ENCODE assay signal across 13 cellular contexts in the genomic region with DNA sequence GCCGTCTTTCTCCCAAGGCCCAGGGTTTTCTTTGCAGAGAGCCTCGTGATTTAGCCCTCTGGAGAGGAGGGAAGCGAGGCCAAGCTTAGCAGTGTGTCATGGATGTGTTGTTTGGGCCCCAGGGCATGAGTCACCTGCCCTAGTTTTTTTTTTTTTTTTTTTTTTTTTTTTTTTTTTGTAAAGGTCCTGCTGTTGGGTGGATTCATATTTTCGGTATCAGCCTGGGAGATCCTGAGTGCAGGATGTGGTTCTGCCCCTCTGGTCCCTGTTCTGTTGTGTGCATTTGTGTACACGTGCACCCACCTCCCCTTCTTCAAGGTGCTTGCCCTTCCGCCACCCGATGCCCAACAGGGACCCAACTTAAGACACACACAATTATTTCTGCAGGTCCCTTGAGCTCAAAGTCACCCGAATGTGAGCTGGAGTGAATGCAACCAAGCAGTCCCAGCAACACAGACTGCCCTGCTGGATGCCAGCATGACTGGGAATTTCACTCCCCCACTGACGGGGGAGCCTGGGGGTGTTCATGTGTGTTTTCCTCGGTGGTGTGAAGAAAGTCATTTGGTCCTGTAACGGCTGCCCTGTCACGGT.
DNase-seq lines count a peak whose midpoint lies in the region; ATAC-seq and TF ChIP-seq lines count a peak whose summit lies in the region.
"Had no signal": no experiment of that assay in that cellular context is flagged by ENCODE, and none has a peak within 500 bp of the region (broad histone marks: within the 10 kb centered on the region; RNA-seq: fewer than 3 reads in every experiment).

No MANE protein-coding gene starts in this region.

- no peak overlapping the region for H3K18ac ChIP-seq in mesenchymal stem cell (ENCODE audit: low read depth in 1 of 2, low read length in 2 of 2)

- no peak overlapping the region for H3K27ac ChIP-seq in CD4-positive, CD25-positive, alpha-beta regulatory T cell (ENCODE audit: insufficient read depth, low read length, poor library complexity, severe bottlenecking)
- H3K27ac ChIP-seq in mesenchymal stem cell (ENCODE audit: low read length, poor library complexity, severe bottlenecking) (no peak overlapping the region), GM23338 (ENCODE audit: low read depth) (no peak overlapping the region)
- H3K27ac ChIP-seq: KMS-11, tibial artery had no signal

- no peaks in the 10 kb centered on the region for H4K20me1 ChIP-seq in GM23338 (replicated peaks; ENCODE audit: insufficient read depth)

- TF ChIP-seq CTCF in GM23338 (conservative IDR thresholded peaks at IDR 0.05; ENCODE audit: low read depth in 2 of 2): no peak

- no peak overlapping the region for H2BK5ac ChIP-seq in mesenchymal stem cell (ENCODE audit: low read depth, low read length, poor library complexity, severe bottlenecking)

- H2AK5ac ChIP-seq in mesenchymal stem cell (ENCODE audit: low read length, severe bottlenecking): no peak overlapping the region

- CTCF ChIA-PET in activated CD4-positive, alpha-beta memory T cell treated with anti-CD3 and anti-CD28 coated beads, Interleukin-2, amount 10 ng/mL, durations not matched to agents 7 days and 5 days (lab: Charles Lee): no interaction called here

- H3K27me3 Mint-ChIP-seq in CD4-positive, CD25-positive, alpha-beta regulatory T cell: peaks cover 18% of the 10 kb centered on the region
- peaks cover 21% of the 10 kb centered on the region for H3K27me3 Mint-ChIP-seq in activated CD4-positive, alpha-beta memory T cell treated with anti-CD3 and anti-CD28 coated beads, Interleukin-2, amount 10 ng/mL, durations not matched to agents 7 days and 5 days
- H3K27me3 Mint-ChIP-seq in GM23338 (ENCODE audit: insufficient read depth, low read depth, poor library complexity): peaks cover 40% of the 10 kb centered on the region

- H3K4me1 Mint-ChIP-seq in CD4-positive, CD25-positive, alpha-beta regulatory T cell: peaks cover 6 to 38% (median 20%) of the 10 kb centered on the region in 4 donors
- H3K4me1 Mint-ChIP-seq in activated CD4-positive, alpha-beta memory T cell treated with anti-CD3 and anti-CD28 coated beads, Interleukin-2, amount 10 ng/mL, durations not matched to agents 7 days and 5 days: peaks cover 47% of the 10 kb centered on the region
- peaks cover 46% of the 10 kb centered on the region for H3K4me1 Mint-ChIP-seq in GM23338

- H3K27ac Mint-ChIP-seq in CD4-positive, CD25-positive, alpha-beta regulatory T cell: peak overlapping the region in 1 of 3 donors; percentile 62
- peak overlapping the region; percentile 76 for H3K27ac Mint-ChIP-seq in activated CD4-positive, alpha-beta memory T cell treated with anti-CD3 and anti-CD28 coated beads, Interleukin-2, amount 10 ng/mL, durations not matched to agents 7 days and 5 days
- H3K27ac Mint-ChIP-seq in GM23338: no peak overlapping the region

- H3K79me2 ChIP-seq in GM23338 (replicated peaks; ENCODE audit: insufficient read depth): no peaks in the 10 kb centered on the region

- H2BK120ac ChIP-seq in mesenchymal stem cell (ENCODE audit: low read depth, low read length): no peak overlapping the region

- H4K8ac ChIP-seq in mesenchymal stem cell (ENCODE audit: low read length): no peak overlapping the region

- H3K4me2 ChIP-seq in mesenchymal stem cell (ENCODE audit: low read length, poor library complexity, severe bottlenecking) (no peak overlapping the region), GM23338 (no peak overlapping the region)
- H3K4me2 ChIP-seq: KMS-11 had no signal

- H3K4me3 Mint-ChIP-seq in CD4-positive, CD25-positive, alpha-beta regulatory T cell: no peak overlapping the region
- no peak overlapping the region for H3K4me3 Mint-ChIP-seq in activated CD4-positive, alpha-beta memory T cell treated with anti-CD3 and anti-CD28 coated beads, Interleukin-2, amount 10 ng/mL, durations not matched to agents 7 days and 5 days
- no peak overlapping the region for H3K4me3 Mint-ChIP-seq in GM23338
- H3K4me3 Mint-ChIP-seq: naive thymus-derived CD4-positive, alpha-beta T cell had no signal

- H3K23ac ChIP-seq in mesenchymal stem cell (ENCODE audit: low read length in 2 of 2): no peak overlapping the region

- no peaks in the 10 kb centered on the region for H3F3A ChIP-seq in GM23338 (replicated peaks; ENCODE audit: low read depth)

- peaks cover 23% of the 10 kb centered on the region for H3K4me1 ChIP-seq in CD4-positive, CD25-positive, alpha-beta regulatory T cell (ENCODE audit: control insufficient read depth, insufficient read depth, low read length, poor library complexity, severe bottlenecking)
- H3K4me1 ChIP-seq in mesenchymal stem cell (ENCODE audit: control insufficient read depth, insufficient read depth, low read depth, low read length): peaks cover 2% of the 10 kb centered on the region
- H3K4me1 ChIP-seq in GM23338 (ENCODE audit: insufficient read depth): peaks cover 16% of the 10 kb centered on the region

- H3K4me3 ChIP-seq in CD4-positive, CD25-positive, alpha-beta regulatory T cell (ENCODE audit: low read depth, low read length): no peak overlapping the region
- H3K4me3 ChIP-seq in mesenchymal stem cell (ENCODE audit: insufficient read depth in 1 of 2, low read depth in 1 of 2, low read length in 2 of 2) (no peak overlapping the region), GM23338 (no peak overlapping the region)
- H3K4me3 ChIP-seq: tibial artery had no signal

- H3K79me1 ChIP-seq in mesenchymal stem cell (replicated peaks; ENCODE audit: low read length, poor library complexity, severe bottlenecking): no peaks in the 10 kb centered on the region

- no peak overlapping the region for H4K91ac ChIP-seq in mesenchymal stem cell (ENCODE audit: low read length)

- H2AFZ ChIP-seq in mesenchymal stem cell (ENCODE audit: low read depth, low read length): no peak overlapping the region
- H2AFZ ChIP-seq in GM23338: no peak overlapping the region

- no peaks in the 10 kb centered on the region for H3K27me3 ChIP-seq in CD4-positive, CD25-positive, alpha-beta regulatory T cell (ENCODE audit: control insufficient read depth, insufficient read depth, low read length)
- H3K27me3 ChIP-seq in mesenchymal stem cell (ENCODE audit: control insufficient read depth in 1 of 2, insufficient read depth in 1 of 2, low read length in 2 of 2): peaks cover 66 to 77% of the 10 kb centered on the region in 2 experiments
- peaks cover 18% of the 10 kb centered on the region for H3K27me3 ChIP-seq in GM23338 (ENCODE audit: insufficient read depth)

- no peaks in the 10 kb centered on the region for H3K9me3 ChIP-seq in CD4-positive, CD25-positive, alpha-beta regulatory T cell (ENCODE audit: control insufficient read depth in 2 of 2, low read length in 2 of 2)
- H3K9me3 ChIP-seq in mesenchymal stem cell (ENCODE audit: control insufficient read depth, low read length): no peaks in the 10 kb centered on the region
- H3K9me3 ChIP-seq: tibial artery had no signal

- no peaks in the 10 kb centered on the region for H3K9me2 ChIP-seq in GM23338 (ENCODE audit: insufficient read depth)

- no peak overlapping the region for H2BK12ac ChIP-seq in mesenchymal stem cell (ENCODE audit: low read length in 2 of 2)

- POLR2A ChIA-PET in activated CD4-positive, alpha-beta memory T cell treated with anti-CD3 and anti-CD28 coated beads, Interleukin-2, amount 10 ng/mL, durations not matched to agents 7 days and 5 days (lab: Charles Lee): interaction anchor here (0.6 to 3.6 kb wide), 2 partner anchors 22 to 26 kb away, joined by 3 to 30 read pairs; no protein-coding TSS in a partner anchor

- no peak overlapping the region for H3K4ac ChIP-seq in mesenchymal stem cell (ENCODE audit: low read depth in 1 of 2, low read length in 2 of 2)

- ATAC-seq in CD4-positive, CD25-positive, alpha-beta regulatory T cell (ENCODE audit: low read depth in 2 of 2): peak; percentile 31 to 46
- no peak for ATAC-seq in GM21447 (IDR thresholded peaks at IDR 0.05; ENCODE audit: unreplicated experiment)
- no peak for ATAC-seq in GM23338
- ATAC-seq: naive thymus-derived CD4-positive, alpha-beta T cell had no signal

- 81% methylated on average over 11 of the region's 12 CpGs for WGBS in mesenchymal stem cell

- H3K9me3 Mint-ChIP-seq in CD4-positive, CD25-positive, alpha-beta regulatory T cell: peaks cover 0 to 2% (median 0%) of the 10 kb centered on the region in 7 donors
- no peaks in the 10 kb centered on the region for H3K9me3 Mint-ChIP-seq in activated CD4-positive, alpha-beta memory T cell treated with anti-CD3 and anti-CD28 coated beads, Interleukin-2, amount 10 ng/mL, durations not matched to agents 7 days and 5 days
- H3K9me3 Mint-ChIP-seq in GM23338: no peaks in the 10 kb centered on the region
- H3K9me3 Mint-ChIP-seq: naive thymus-derived CD4-positive, alpha-beta T cell had no signal

- H3K14ac ChIP-seq in mesenchymal stem cell (ENCODE audit: low read length in 2 of 2): no peak overlapping the region

- H2BK15ac ChIP-seq in mesenchymal stem cell (ENCODE audit: low read depth, poor library complexity, severe bottlenecking): no peak overlapping the region

- no peaks in the 10 kb centered on the region for H3K36me3 Mint-ChIP-seq in CD4-positive, CD25-positive, alpha-beta regulatory T cell
- no peaks in the 10 kb centered on the region for H3K36me3 Mint-ChIP-seq in activated CD4-positive, alpha-beta memory T cell treated with anti-CD3 and anti-CD28 coated beads, Interleukin-2, amount 10 ng/mL, durations not matched to agents 7 days and 5 days (ENCODE audit: low read depth)
- H3K36me3 Mint-ChIP-seq in GM23338 (ENCODE audit: low read depth): no peaks in the 10 kb centered on the region; the same call in 2 of the 3 replicates

- no peaks in the 10 kb centered on the region for H3K36me3 ChIP-seq in CD4-positive, CD25-positive, alpha-beta regulatory T cell (ENCODE audit: control insufficient read depth, insufficient read depth, low read length)
- H3K36me3 ChIP-seq in mesenchymal stem cell (ENCODE audit: control insufficient read depth in 1 of 2, insufficient read depth in 2 of 2, low read depth in 1 of 2, low read length in 2 of 2) (no peaks in the 10 kb centered on the region), GM23338 (ENCODE audit: insufficient read depth) (no peaks in the 10 kb centered on the region)
- H3K36me3 ChIP-seq: tibial artery had no signal

- DNase-seq in CD4-positive, CD25-positive, alpha-beta regulatory T cell: peak in 1 of 3 donors; percentile 39
- peak; percentile 52 for DNase-seq in HPDE6-E6E7 (ENCODE audit: extremely low spot score)
- peak; percentile 56 for DNase-seq in activated CD4-positive, alpha-beta memory T cell treated with anti-CD3 and anti-CD28 coated beads, Interleukin-2, amount 10 ng/mL, durations not matched to agents 7 days and 5 days
- peak; percentile 20 for DNase-seq in fibroblast of gingiva (ENCODE audit: low read depth)
- DNase-seq in mesenchymal stem cell: no peak
- DNase-seq in medulla oblongata (ENCODE audit: extremely low spot score): no peak
- no peak for DNase-seq in GM23338 (ENCODE audit: low spot score)
- DNase-seq: dermis blood vessel endothelial cell, DMS 273 treated with DMSO at 0.1 percent for 48 hours had no signal

- H3K9ac ChIP-seq in mesenchymal stem cell (ENCODE audit: low read length): no peak overlapping the region
- H3K9ac ChIP-seq: KMS-11 had no signal

TF ChIP-seq in GM23338, 12 proteins besides CTCF, POLR2A, EP300 and RAD21 (continues in another document):
- TF ChIP-seq NANOG (IDR thresholded peaks at IDR 0.05; ENCODE audit: borderline replicate concordance) (no peak), JUNB (IDR thresholded peaks at IDR 0.05; ENCODE audit: unreplicated experiment) (no peak), POLR2AphosphoS5 (IDR thresholded peaks at IDR 0.05; ENCODE audit: low read depth) (no peak)

Comparison
In these comparisons a context has a peak if more than half of its experiments do, and no peak if none do; other contexts are left out.
1. ATAC-seq: peak in CD4-positive, CD25-positive, alpha-beta regulatory T cell (2 of 2); none in GM21447 (single experiment) and GM23338 (single experiment).
2. DNase-seq: peak in HPDE6-E6E7 (single experiment), activated CD4-positive, alpha-beta memory T cell treated with anti-CD3 and anti-CD28 coated beads, Interleukin-2, amount 10 ng/mL, durations not matched to agents 7 days and 5 days (single experiment) and fibroblast of gingiva (single experiment); none in mesenchymal stem cell (single experiment), medulla oblongata (single experiment) and GM23338 (single experiment).